Comparison of ENCODE assay signal across 9 cellular contexts in genomic region chr17:82419471-82419995, GRCh38. TPM values are rescaled to one million over a fixed set of nuclear protein-coding genes. Genes with fewer than 3 reads are reported as not detected.
DNase-seq lines count a peak whose midpoint lies in the region; ATAC-seq, FAIRE-seq and TF ChIP-seq lines count a peak whose summit lies in the region.
"Had no signal": no experiment of that assay in that cellular context is flagged by ENCODE, and none has a peak within 500 bp of the region (broad histone marks: within the 10 kb centered on the region; RNA-seq: fewer than 3 reads in every experiment).

No MANE protein-coding gene starts in this region.

- no peak overlapping the region for H4K5ac ChIP-seq in H1 (ENCODE audit: insufficient read length, low read depth, low read length)

- H2AFZ ChIP-seq in OCI-LY1 (ENCODE audit: low read length) (no peak overlapping the region), H1 (ENCODE audit: low read length) (no peak overlapping the region)

- H3K27me3 ChIP-seq in OCI-LY1 (ENCODE audit: insufficient read depth, low read length) = no peaks in the 10 kb centered on the region
- H3K27me3 ChIP-seq in H1 (replicated peaks in 1 of 4; ENCODE audit: control insufficient read depth in 3 of 4, extremely low read depth in 1 of 4, insufficient read depth in 3 of 4, low read length in 3 of 4) = no peaks in the 10 kb centered on the region

- ATAC-seq in HG03135 (IDR thresholded peaks at IDR 0.05; ENCODE audit: unreplicated experiment) (no peak), GM21737 (IDR thresholded peaks at IDR 0.05; ENCODE audit: unreplicated experiment) (no peak)

- H3F3A ChIP-seq in OCI-LY1 (ENCODE audit: insufficient read depth, low read length) = no peaks in the 10 kb centered on the region

- peak overlapping the region; percentile 80 for H3K4me3 Mint-ChIP-seq in osteocyte (ENCODE audit: unreplicated experiment)

- H2BK12ac ChIP-seq in H1 (ENCODE audit: low read depth, low read length) = no peak overlapping the region

- WGBS in H1 (ENCODE audit: extremely low coverage in 1 of 2, insufficient coverage in 1 of 2, insufficient read length in 1 of 2, insufficient replicate concordance in 2 of 2, low coverage in 1 of 2, low lambda C conversion rate in 2 of 2, missing lambda C conversion rate in 1 of 2), 2 experiments = 86% methylated on average over 3 of the region's 3 CpGs; no CpG with 5 or more reads in 1 of the 2 experiments

- no peak overlapping the region for H2BK5ac ChIP-seq in H1 (ENCODE audit: low read depth, low read length)

- peaks cover 7% of the 10 kb centered on the region; the same call in 1 of the 2 replicates for H3K36me3 ChIP-seq in OCI-LY1 (ENCODE audit: insufficient read depth, low read length)
- H3K36me3 ChIP-seq in H1 (ENCODE audit: control insufficient read depth in 2 of 4, insufficient read depth in 4 of 4, low read length in 3 of 4) = peaks cover 0 to 2% (median 0%) of the 10 kb centered on the region in 4 experiments; a peak in 1 of 8 replicates

- H3K27ac Mint-ChIP-seq in osteocyte (ENCODE audit: unreplicated experiment) = no peak overlapping the region

- FAIRE-seq in H1 (lab: Jason Lieb, UNC) = no peak

- no peak overlapping the region for H2BK120ac ChIP-seq in H1 (replicated peaks; ENCODE audit: low read depth, low read length)

- peaks cover 18% of the 10 kb centered on the region for H3K4me1 Mint-ChIP-seq in osteocyte (ENCODE audit: unreplicated experiment)

- peaks cover 2% of the 10 kb centered on the region; the same call in 1 of the 2 replicates for H3K79me1 ChIP-seq in H1 (ENCODE audit: low read depth, low read length)

- no peak overlapping the region for H3K56ac ChIP-seq in H1 (replicated peaks; ENCODE audit: insufficient read length, low read depth, low read length)

- H3K4me2 ChIP-seq in OCI-LY1 (ENCODE audit: low read length) = peak overlapping the region; percentile 87
- peak overlapping the region; percentile 59 to 74; a peak in 2 of 4 replicates for H3K4me2 ChIP-seq in H1 (ENCODE audit: insufficient read depth in 1 of 2, low read depth in 2 of 2, low read length in 2 of 2)

- H3K79me2 ChIP-seq in OCI-LY1 (ENCODE audit: insufficient read depth, low read length) = no peaks in the 10 kb centered on the region
- no peaks in the 10 kb centered on the region for H3K79me2 ChIP-seq in H1 (ENCODE audit: control insufficient read depth in 1 of 2, insufficient read depth in 2 of 2, low read length in 2 of 2)

- H4K20me1 ChIP-seq in OCI-LY1 (ENCODE audit: insufficient read depth, low read length) = no peaks in the 10 kb centered on the region
- peaks cover 5 to 7% of the 10 kb centered on the region in 2 experiments for H4K20me1 ChIP-seq in H1 (replicated peaks in 1 of 2; ENCODE audit: control insufficient read depth in 1 of 2, insufficient read depth in 2 of 2, low read length in 2 of 2)

- no peak overlapping the region for H4K91ac ChIP-seq in H1 (replicated peaks; ENCODE audit: insufficient read length, low read length)

- H3K27me3 Mint-ChIP-seq in osteocyte (ENCODE audit: unreplicated experiment) = no peaks in the 10 kb centered on the region

- peak overlapping the region; percentile 48 for H3K27ac ChIP-seq in OCI-LY1 (ENCODE audit: low read depth, low read length, poor library complexity, severe bottlenecking)
- no peak overlapping the region for H3K27ac ChIP-seq in H1 (ENCODE audit: low read depth, low read length)

- H3K4me3 ChIP-seq in OCI-LY1 (ENCODE audit: low read depth, low read length, poor library complexity, severe bottlenecking) = peak overlapping the region; percentile 99
- H3K4me3 ChIP-seq in H1 (ENCODE audit: extremely low read depth in 1 of 4, insufficient read depth in 2 of 4, low read depth in 3 of 4, low read length in 4 of 4) = peak overlapping the region in 2 of 4 experiments; percentile 63 to 96; a peak in 3 of 8 replicates

- no peak for TF ChIP-seq POLR2A in H1 (IDR thresholded peaks at IDR 0.05; ENCODE audit: control extremely low read depth in 1 of 2, low read depth in 2 of 2, low read length in 2 of 2)

- no peak overlapping the region for H2BK15ac ChIP-seq in H1 (ENCODE audit: low read length)

- H3K23ac ChIP-seq in H1 (ENCODE audit: insufficient read length) = no peak overlapping the region

- H2BK20ac ChIP-seq in H1 (ENCODE audit: low read length) = no peak overlapping the region

- peaks cover 6% of the 10 kb centered on the region for H3K23me2 ChIP-seq in H1 (ENCODE audit: low read depth, low read length)

- peaks cover 13% of the 10 kb centered on the region for H3K36me3 Mint-ChIP-seq in osteocyte (ENCODE audit: unreplicated experiment)

- no peak overlapping the region for H3K18ac ChIP-seq in H1 (ENCODE audit: extremely low read depth, low read length)

- no peak for TF ChIP-seq RAD21 in H1 (IDR thresholded peaks at IDR 0.05 in 1 of 2, conservative IDR thresholded peaks at IDR 0.05 in 1 of 2; ENCODE audit: low read depth in 2 of 2, low read length in 2 of 2)

- no peak overlapping the region for H3K4ac ChIP-seq in H1 (replicated peaks; ENCODE audit: insufficient read length, low read depth, low read length)

- CTCF ChIA-PET in H1 (lab: Charles Lee; ENCODE audit: partially characterized antibody) = interaction anchor here (0.7 to 1.3 kb wide), 2 partner anchors 76 to 169 kb away, joined by 4 to 5 read pairs; no protein-coding TSS in a partner anchor

- no peak overlapping the region for H3K14ac ChIP-seq in H1 (ENCODE audit: insufficient read length)

- no peak overlapping the region for H2AK5ac ChIP-seq in H1 (ENCODE audit: low read depth, low read length)

- peak; percentile 19 for DNase-seq in EH (ENCODE audit: low read depth)
- no peak for DNase-seq in H1 (ENCODE audit: low read depth in 1 of 2, low spot score in 2 of 2)
- no peak for DNase-seq in osteocyte (ENCODE audit: extremely low spot score, unreplicated experiment)
- no peak for DNase-seq in islet precursor cell
- no peak for DNase-seq in NCI-H2227 (lab: John Stamatoyannopoulos, UW; ENCODE audit: unreplicated experiment)

- H3K9me3 ChIP-seq in OCI-LY1 (ENCODE audit: low read length) (no peaks in the 10 kb centered on the region), H1 (ENCODE audit: insufficient read depth in 2 of 2, low read depth in 1 of 2, low read length in 1 of 2) (peaks cover 0 to 3% of the 10 kb centered on the region in 2 experiments; a peak in 1 of 4 replicates)

- H3K9ac ChIP-seq in OCI-LY1 (ENCODE audit: low read length) (peak overlapping the region; percentile 98), H1 (replicated peaks in 1 of 4; ENCODE audit: extremely low read depth in 1 of 4, low read depth in 3 of 4, low read length in 3 of 4) (no peak overlapping the region)

- POLR2A ChIA-PET in H1 (lab: Charles Lee; ENCODE audit: partially characterized antibody) = interaction anchor here (0.6 to 1.2 kb wide), 5 partner anchors 12 to 165 kb away, joined by 3 read pairs; no protein-coding TSS in a partner anchor

- no peak overlapping the region for H4K8ac ChIP-seq in H1 (ENCODE audit: extremely low read depth, insufficient read depth, low read length)

- no peak for TF ChIP-seq EP300 in H1 (IDR thresholded peaks at IDR 0.05; ENCODE audit: borderline replicate concordance in 1 of 2, low read depth in 2 of 2, low read length in 2 of 2)

- no peaks in the 10 kb centered on the region for H3K9me2 ChIP-seq in OCI-LY1 (ENCODE audit: low read depth, low read length)

- TF ChIP-seq CTCF in OCI-LY1 (IDR thresholded peaks at IDR 0.05; ENCODE audit: low read length) = no peak
- no peak for TF ChIP-seq CTCF in H1 (IDR thresholded peaks at IDR 0.05; ENCODE audit: control extremely low read depth in 1 of 3, insufficient read depth in 1 of 3, low read depth in 1 of 3, low read length in 3 of 3)
- TF ChIP-seq CTCF in osteocyte (IDR thresholded peaks at IDR 0.05) = no peak

- H3K9me3 Mint-ChIP-seq in osteocyte (ENCODE audit: unreplicated experiment) = no peaks in the 10 kb centered on the region

- H3K4me1 ChIP-seq in OCI-LY1 (ENCODE audit: insufficient read depth, low read length, severe bottlenecking) (peaks cover 21% of the 10 kb centered on the region), H1 (replicated peaks in 1 of 4; ENCODE audit: control insufficient read depth in 3 of 4, insufficient read depth in 4 of 4, low read length in 3 of 4) (peaks cover 0 to 3% (median 1%) of the 10 kb centered on the region in 4 experiments; a peak in 4 of 7 replicates)

RNA-seq across cellular contexts. Expression of gene OGFOD3, which starts 1.1 kb away (rescaled TPM):
- total RNA-seq in H1 (2021; fragmentation: NEBNext Ultra II Directional; extraction: Animal tissue kit (Norgen Biotek cat#: 25700)) = 21.8 and 24.4 TPM in 2 replicates
- 21.1 and 27.9 TPM in 2 replicates for polyA plus RNA-seq in H1 (2011; rRNA removed)
- polyA plus RNA-seq in H1 (2011; cell fraction: cytosol; rRNA removed) = 20.9 TPM
- 27.5 TPM for polyA plus RNA-seq in H1 (2011; cell fraction: nucleus; rRNA removed)
- polyA plus RNA-seq in H1 (2012, experiment 1 of 2) = 14.6 to 23.4 TPM (median 20.6 TPM) in 4 replicates
- 14.7 TPM for polyA plus RNA-seq in H1 (2012, experiment 2 of 2)
- 13.6 TPM for polyA plus RNA-seq in H1 (2013, experiment 1 of 2)
- polyA plus RNA-seq in H1 (2013, experiment 2 of 2) = 14.7 TPM
- polyA minus RNA-seq in H1 (2011; rRNA and poly(A)+ RNA removed) = 18.7 and 20.0 TPM in 2 replicates
- 11.6 TPM for polyA minus RNA-seq in H1 (2011; cell fraction: cytosol; rRNA and poly(A)+ RNA removed)
- 14.3 TPM for polyA minus RNA-seq in H1 (2011; cell fraction: nucleus; rRNA and poly(A)+ RNA removed)
- total RNA-seq in osteocyte = 30.7 and 32.8 TPM in 2 replicates

RNA-seq across cellular contexts. Expression of gene HEXD, which starts 1.4 kb away (rescaled TPM):
- 20.6 and 24.2 TPM in 2 replicates for total RNA-seq in H1 (2021; fragmentation: NEBNext Ultra II Directional; extraction: Animal tissue kit (Norgen Biotek cat#: 25700))
- 21.8 and 33.7 TPM in 2 replicates for polyA plus RNA-seq in H1 (2011; rRNA removed)
- 41.2 TPM for polyA plus RNA-seq in H1 (2011; cell fraction: cytosol; rRNA removed)
- polyA plus RNA-seq in H1 (2011; cell fraction: nucleus; rRNA removed) = 187 TPM
- polyA plus RNA-seq in H1 (2012, experiment 1 of 2) = 15.9 to 26.9 TPM (median 22.1 TPM) in 4 replicates
- polyA plus RNA-seq in H1 (2012, experiment 2 of 2) = 13.8 TPM
- 16.1 TPM for polyA plus RNA-seq in H1 (2013, experiment 1 of 2)
- polyA plus RNA-seq in H1 (2013, experiment 2 of 2) = 12.2 TPM
- 13.2 and 13.6 TPM in 2 replicates for polyA minus RNA-seq in H1 (2011; rRNA and poly(A)+ RNA removed)
- 12.3 TPM for polyA minus RNA-seq in H1 (2011; cell fraction: cytosol; rRNA and poly(A)+ RNA removed)
- 28.0 TPM for polyA minus RNA-seq in H1 (2011; cell fraction: nucleus; rRNA and poly(A)+ RNA removed)
- 21.9 and 26.5 TPM in 2 replicates for total RNA-seq in osteocyte

RNA-seq across cellular contexts. Expression of gene CYBC1, which starts 31.0 kb away (rescaled TPM):
- 66.7 and 74.6 TPM in 2 replicates for total RNA-seq in H1 (2021; fragmentation: NEBNext Ultra II Directional; extraction: Animal tissue kit (Norgen Biotek cat#: 25700))
- 81.4 and 116 TPM in 2 replicates for polyA plus RNA-seq in H1 (2011; rRNA removed)
- 91.4 TPM for polyA plus RNA-seq in H1 (2011; cell fraction: cytosol; rRNA removed)
- polyA plus RNA-seq in H1 (2011; cell fraction: nucleus; rRNA removed) = 123 TPM
- 45.3 to 72.9 TPM (median 65.7 TPM) in 4 replicates for polyA plus RNA-seq in H1 (2012, experiment 1 of 2)
- 103 TPM for polyA plus RNA-seq in H1 (2012, experiment 2 of 2)
- 51.4 TPM for polyA plus RNA-seq in H1 (2013, experiment 1 of 2)
- 50.6 TPM for polyA plus RNA-seq in H1 (2013, experiment 2 of 2)
- polyA minus RNA-seq in H1 (2011; rRNA and poly(A)+ RNA removed) = 48.1 and 52.9 TPM in 2 replicates
- 79.5 TPM for polyA minus RNA-seq in H1 (2011; cell fraction: cytosol; rRNA and poly(A)+ RNA removed)
- 81.6 TPM for polyA minus RNA-seq in H1 (2011; cell fraction: nucleus; rRNA and poly(A)+ RNA removed)
- 69.8 and 78.7 TPM in 2 replicates for total RNA-seq in osteocyte

RNA-seq across cellular contexts. Expression of gene NARF, which starts 39.0 kb away (rescaled TPM):
- total RNA-seq in H1 (2021; fragmentation: NEBNext Ultra II Directional; extraction: Animal tissue kit (Norgen Biotek cat#: 25700)) = 87.4 and 97.4 TPM in 2 replicates
- 131 and 161 TPM in 2 replicates for polyA plus RNA-seq in H1 (2011; rRNA removed)
- polyA plus RNA-seq in H1 (2011; cell fraction: cytosol; rRNA removed) = 156 TPM
- polyA plus RNA-seq in H1 (2011; cell fraction: nucleus; rRNA removed) = 116 TPM
- polyA plus RNA-seq in H1 (2012, experiment 1 of 2) = 89.4 to 142 TPM (median 122 TPM) in 4 replicates
- 150 TPM for polyA plus RNA-seq in H1 (2012, experiment 2 of 2)
- polyA plus RNA-seq in H1 (2013, experiment 1 of 2) = 84.3 TPM
- 84.4 TPM for polyA plus RNA-seq in H1 (2013, experiment 2 of 2)
- 87.8 and 110 TPM in 2 replicates for polyA minus RNA-seq in H1 (2011; rRNA and poly(A)+ RNA removed)
- polyA minus RNA-seq in H1 (2011; cell fraction: cytosol; rRNA and poly(A)+ RNA removed) = 48.8 TPM
- polyA minus RNA-seq in H1 (2011; cell fraction: nucleus; rRNA and poly(A)+ RNA removed) = 33.9 TPM
- total RNA-seq in osteocyte = 65.7 and 72.8 TPM in 2 replicates

RNA-seq across cellular contexts. Expression of gene UTS2R, which starts 48.0 kb away (rescaled TPM):
- total RNA-seq in H1 (2021; fragmentation: NEBNext Ultra II Directional; extraction: Animal tissue kit (Norgen Biotek cat#: 25700)) = 0.63 TPM in 1 of 2 replicates, not detected in the other
- polyA plus RNA-seq in H1 (2011; rRNA removed) = 0.27 and 0.49 TPM in 2 replicates
- 0.16 TPM for polyA plus RNA-seq in H1 (2011; cell fraction: cytosol; rRNA removed)
- polyA plus RNA-seq in H1 (2011; cell fraction: nucleus; rRNA removed) = 0.73 TPM
- 0.17 to 0.27 TPM (median 0.20 TPM) in 3 of 4 replicates, not detected in the other for polyA plus RNA-seq in H1 (2012, experiment 1 of 2)
- not detected for polyA plus RNA-seq in H1 (2012, experiment 2 of 2)
- 0.47 TPM for polyA plus RNA-seq in H1 (2013, experiment 1 of 2)
- 0.33 TPM for polyA plus RNA-seq in H1 (2013, experiment 2 of 2)
- polyA minus RNA-seq in H1 (2011; rRNA and poly(A)+ RNA removed) = not detected in 2 replicates
- polyA minus RNA-seq in H1 (2011; cell fraction: cytosol; rRNA and poly(A)+ RNA removed) = not detected
- not detected for polyA minus RNA-seq in H1 (2011; cell fraction: nucleus; rRNA and poly(A)+ RNA removed)
- total RNA-seq in osteocyte = not detected in 2 replicates
- total RNA-seq: SK-MEL-5 had no signal
